In genomic region chr1:203754455-203754864, GRCh38 we compare ENCODE assay signal across 9 cellular contexts. TPM values are rescaled to one million over a fixed set of nuclear protein-coding genes. Genes with fewer than 3 reads are reported as not detected.
DNase-seq lines count a peak whose midpoint lies in the region; ATAC-seq and TF ChIP-seq lines count a peak whose summit lies in the region.
"Had no signal": no experiment of that assay in that cellular context is flagged by ENCODE, and none has a peak within 500 bp of the region (broad histone marks: within the 10 kb centered on the region; RNA-seq: fewer than 3 reads in every experiment).

No MANE protein-coding gene starts in this region.

- H3K4me2 ChIP-seq in neural progenitor cell, result no peak overlapping the region

- no peak overlapping the region for H3K4me3 ChIP-seq in neural progenitor cell
- H3K4me3 ChIP-seq in H7 (ENCODE audit: insufficient read depth, low read depth, low read length), result no peak overlapping the region

- no peak for TF ChIP-seq CTCF in activated CD8-positive, alpha-beta T cell treated with anti-CD3 and anti-CD28 coated beads for 36 hours (IDR thresholded peaks at IDR 0.05)
- TF ChIP-seq CTCF in neural progenitor cell (IDR thresholded peaks at IDR 0.05), result no peak

- H3K27me3 ChIP-seq in neural progenitor cell (no peaks in the 10 kb centered on the region), H7 (ENCODE audit: control insufficient read depth, insufficient read depth, low read length) (no peaks in the 10 kb centered on the region)

- H3K9ac ChIP-seq in neural progenitor cell, result no peak overlapping the region

- no peak overlapping the region for H3K27ac ChIP-seq in neural progenitor cell

- H3K9me3 ChIP-seq in neural progenitor cell (ENCODE audit: low read depth), result no peaks in the 10 kb centered on the region

- peak; percentile 68 for ATAC-seq in HG03025 (IDR thresholded peaks at IDR 0.05; ENCODE audit: low FRiP score, unreplicated experiment)
- peak; percentile 76 for ATAC-seq in activated CD8-positive, alpha-beta T cell treated with anti-CD3 and anti-CD28 coated beads for 36 hours

- CTCF ChIA-PET in activated CD8-positive, alpha-beta T cell treated with anti-CD3 and anti-CD28 coated beads for 36 hours (lab: Charles Lee), result interaction anchor here (0.6 kb wide), 1 partner anchor 160 kb away, joined by 3 read pairs; no protein-coding TSS in a partner anchor

- in situ Hi-C loops in ACHN (cut with HindIII; ENCODE audit: low pct_ligation_motif_present, low pct_unique_long_range_greater_than_20kb, low sequenced_read_pairs), result no loop called here

- TF ChIP-seq POLR2A in GM19099 (IDR thresholded peaks at IDR 0.05; ENCODE audit: extremely low read depth, insufficient read length, low read depth), result peak; percentile 48

- peaks cover 30% of the 10 kb centered on the region for H3K4me1 Mint-ChIP-seq in activated CD8-positive, alpha-beta T cell treated with anti-CD3 and anti-CD28 coated beads for 36 hours (ENCODE audit: low read depth)
- peaks cover 10% of the 10 kb centered on the region for H3K4me1 Mint-ChIP-seq in neural progenitor cell
- H3K4me1 Mint-ChIP-seq: nephron had no signal

- H3K4me1 ChIP-seq in neural progenitor cell, result no peaks in the 10 kb centered on the region

- peak overlapping the region; percentile 52 for H2AFZ ChIP-seq in neural progenitor cell (replicated peaks)

- no peaks in the 10 kb centered on the region for H3K27me3 Mint-ChIP-seq in activated CD8-positive, alpha-beta T cell treated with anti-CD3 and anti-CD28 coated beads for 36 hours
- peaks cover 2% of the 10 kb centered on the region for H3K27me3 Mint-ChIP-seq in neural progenitor cell (ENCODE audit: insufficient read depth, low read depth)

- POLR2A ChIA-PET in activated CD8-positive, alpha-beta T cell treated with anti-CD3 and anti-CD28 coated beads for 36 hours (lab: Charles Lee), result interaction anchor here (0.7 to 3.7 kb wide), 2 partner anchors 10 to 135 kb away, joined by 3 to 25 read pairs; partner anchors contain the start of gene LAX1

- intact Hi-C loops in activated CD8-positive, alpha-beta T cell treated with anti-CD3 and anti-CD28 coated beads for 36 hours (cut with micrococcal nuclease), result no loop called here

- no peaks in the 10 kb centered on the region for H3K9me3 Mint-ChIP-seq in activated CD8-positive, alpha-beta T cell treated with anti-CD3 and anti-CD28 coated beads for 36 hours
- no peaks in the 10 kb centered on the region for H3K9me3 Mint-ChIP-seq in neural progenitor cell
- H3K9me3 Mint-ChIP-seq: nephron had no signal

- peak overlapping the region; percentile 23 for H3K4me3 Mint-ChIP-seq in activated CD8-positive, alpha-beta T cell treated with anti-CD3 and anti-CD28 coated beads for 36 hours
- no peak overlapping the region for H3K4me3 Mint-ChIP-seq in neural progenitor cell
- H3K4me3 Mint-ChIP-seq: nephron had no signal

- H3K27ac Mint-ChIP-seq in activated CD8-positive, alpha-beta T cell treated with anti-CD3 and anti-CD28 coated beads for 36 hours, result peak overlapping the region; percentile 91
- H3K27ac Mint-ChIP-seq in neural progenitor cell, result no peak overlapping the region
- H3K27ac Mint-ChIP-seq: nephron had no signal

- H3K36me3 Mint-ChIP-seq in activated CD8-positive, alpha-beta T cell treated with anti-CD3 and anti-CD28 coated beads for 36 hours (ENCODE audit: low read depth), result no peaks in the 10 kb centered on the region
- no peaks in the 10 kb centered on the region for H3K36me3 Mint-ChIP-seq in neural progenitor cell

- DNase-seq in activated CD8-positive, alpha-beta T cell treated with anti-CD3 and anti-CD28 coated beads for 36 hours, result peak; percentile 65
- DNase-seq in neural progenitor cell (ENCODE audit: low spot score) (no peak), ACHN (no peak), H7 (no peak), SIG-M5 treated with dmso at 0.1 percent for 504 hours (lab: John Stamatoyannopoulos, UW; ENCODE audit: unreplicated experiment) (no peak), NCI-H146 treated with DMSO at 0.1 percent for 48 hours (lab: John Stamatoyannopoulos, UW; ENCODE audit: unreplicated experiment) (no peak)

- no peaks in the 10 kb centered on the region for H4K20me1 ChIP-seq in neural progenitor cell (ENCODE audit: low read depth)

- H3K79me2 ChIP-seq in neural progenitor cell (ENCODE audit: low read depth), result no peaks in the 10 kb centered on the region

- no peaks in the 10 kb centered on the region for H3F3A ChIP-seq in neural progenitor cell (ENCODE audit: low read depth)

- H3K36me3 ChIP-seq in neural progenitor cell, result no peaks in the 10 kb centered on the region
- H3K36me3 ChIP-seq in H7 (replicated peaks; ENCODE audit: control insufficient read depth, insufficient read depth, low read length), result no peaks in the 10 kb centered on the region

RNA-seq across cellular contexts. Expression of gene LAX1, which starts 10.5 kb away (rescaled TPM):
- 10 to 100 TPM; 20.7 to 21.1 TPM for total RNA-seq in activated CD8-positive, alpha-beta T cell treated with anti-CD3 and anti-CD28 coated beads for 36 hours
- not detected in 2 replicates for total RNA-seq in neural progenitor cell (ENCODE audit: low replicate concordance)
- not detected in 2 replicates for total RNA-seq in H7 (2014; rRNA removed; shearing (Covaris generic))

RNA-seq across cellular contexts. Expression of gene ZBED6, which starts 41.0 kb away (rescaled TPM):
- 10 to 100 TPM; 17.3 to 17.7 TPM for total RNA-seq in activated CD8-positive, alpha-beta T cell treated with anti-CD3 and anti-CD28 coated beads for 36 hours
- total RNA-seq in neural progenitor cell (ENCODE audit: low replicate concordance), result 6.9 and 10.3 TPM in 2 replicates
- 3.6 and 7.1 TPM in 2 replicates for total RNA-seq in H7 (2014; rRNA removed; shearing (Covaris generic))

RNA-seq across cellular contexts. Expression of gene ZC3H11A, which starts 41.0 kb away (rescaled TPM):
- 10 to 100 TPM; 77.9 to 83.1 TPM for total RNA-seq in activated CD8-positive, alpha-beta T cell treated with anti-CD3 and anti-CD28 coated beads for 36 hours
- 113 and 142 TPM in 2 replicates for total RNA-seq in neural progenitor cell (ENCODE audit: low replicate concordance)
- 72.0 and 105 TPM in 2 replicates for total RNA-seq in H7 (2014; rRNA removed; shearing (Covaris generic))

Comparison
In these comparisons a context has a peak if more than half of its experiments do, and no peak if none do; other contexts are left out.
1. RNA of gene LAX1, which starts 10.5 kb away (total RNA-seq): 20.7 to 21.1 TPM in activated CD8-positive, alpha-beta T cell treated with anti-CD3 and anti-CD28 coated beads for 36 hours; not detected in neural progenitor cell and not detected in H7; every median in the first group is over 10 times any median in the second.